In genomic region chr13:79447741-79448140, GRCh38 we compare ENCODE assay signal across 20 cellular contexts. TPM values are rescaled to one million over a fixed set of nuclear protein-coding genes. Genes with fewer than 3 reads are reported as not detected.
DNase-seq lines count a peak whose midpoint lies in the region; ATAC-seq and TF ChIP-seq lines count a peak whose summit lies in the region.
"Had no signal": no experiment of that assay in that cellular context is flagged by ENCODE, and none has a peak within 500 bp of the region (broad histone marks: within the 10 kb centered on the region; RNA-seq: fewer than 3 reads in every experiment).

No MANE protein-coding gene starts in this region.

- WGBS in smooth muscle cell (ENCODE audit: low lambda C conversion rate) = 37% methylated on average over 2 of the region's 2 CpGs

- peaks cover 23% of the 10 kb centered on the region for H3K4me1 ChIP-seq in smooth muscle cell (ENCODE audit: low read depth)

- no peak for DNase-seq in activated CD4-positive, alpha-beta memory T cell treated with anti-CD3 and anti-CD28 coated beads, Interleukin-2, amount 10 ng/mL, durations not matched to agents 7 days and 5 days
- no peak for DNase-seq in activated CD4-positive, alpha-beta memory T cell treated with anti-CD3 and anti-CD28 coated beads for 36 hours
- DNase-seq in NCI-H524 (lab: John Stamatoyannopoulos, UW) = peak; percentile 84 to 95
- DNase-seq in smooth muscle cell (lab: John Stamatoyannopoulos, UW; ENCODE audit: unreplicated experiment) = no peak
- DNase-seq: KG1, NCI-H1092, NCI-H1436, NCI-H187 treated with DMSO at 0.1 percent for 48 hours, NCI-H2107, NCI-H2227 treated with DMSO at 0.1 percent for 48 hours, NCI-H510A, NCI-H774, Right ventricle myocardium superior had no signal

- POLR2A ChIA-PET in activated CD4-positive, alpha-beta memory T cell treated with anti-CD3 and anti-CD28 coated beads, Interleukin-2, amount 10 ng/mL, durations not matched to agents 7 days and 5 days (lab: Charles Lee) = no interaction called here
- POLR2A ChIA-PET in activated CD4-positive, alpha-beta memory T cell treated with anti-CD3 and anti-CD28 coated beads for 36 hours (lab: Charles Lee) = no interaction called here

- peaks cover 4% of the 10 kb centered on the region for H3F3A ChIP-seq in smooth muscle cell (ENCODE audit: low read depth)

- peak overlapping the region; percentile 18 for H3K27ac Mint-ChIP-seq in activated CD4-positive, alpha-beta memory T cell treated with anti-CD3 and anti-CD28 coated beads, Interleukin-2, amount 10 ng/mL, durations not matched to agents 7 days and 5 days
- H3K27ac Mint-ChIP-seq in activated CD4-positive, alpha-beta memory T cell treated with anti-CD3 and anti-CD28 coated beads for 36 hours = no peak overlapping the region
- H3K27ac Mint-ChIP-seq in activated T-helper 17 cell treated with anti-CD3 and anti-CD28 coated beads, Interleukin-2, amount 50 U/mL, for 72 hours = peak overlapping the region; percentile 97

- no peaks in the 10 kb centered on the region for H3K27me3 ChIP-seq in smooth muscle cell (ENCODE audit: low read depth)

- no peak overlapping the region for H3K4me3 ChIP-seq in smooth muscle cell
- H3K4me3 ChIP-seq: A549 had no signal

- H3K4me3 Mint-ChIP-seq in activated CD4-positive, alpha-beta memory T cell treated with anti-CD3 and anti-CD28 coated beads, Interleukin-2, amount 10 ng/mL, durations not matched to agents 7 days and 5 days = no peak overlapping the region
- no peak overlapping the region for H3K4me3 Mint-ChIP-seq in activated CD4-positive, alpha-beta memory T cell treated with anti-CD3 and anti-CD28 coated beads for 36 hours
- peak overlapping the region; percentile 63 for H3K4me3 Mint-ChIP-seq in activated T-helper 17 cell treated with anti-CD3 and anti-CD28 coated beads, Interleukin-2, amount 50 U/mL, for 72 hours

- H3K36me3 ChIP-seq in smooth muscle cell (ENCODE audit: low read depth) = no peaks in the 10 kb centered on the region

- no peak overlapping the region for H3K27ac ChIP-seq in smooth muscle cell (ENCODE audit: low read depth)
- H3K27ac ChIP-seq: A549 had no signal

- no peak overlapping the region for H3K9ac ChIP-seq in smooth muscle cell (ENCODE audit: low read depth)

- peaks cover 3% of the 10 kb centered on the region for H3K9me3 Mint-ChIP-seq in activated CD4-positive, alpha-beta memory T cell treated with anti-CD3 and anti-CD28 coated beads, Interleukin-2, amount 10 ng/mL, durations not matched to agents 7 days and 5 days
- H3K9me3 Mint-ChIP-seq in activated CD4-positive, alpha-beta memory T cell treated with anti-CD3 and anti-CD28 coated beads for 36 hours = no peaks in the 10 kb centered on the region
- no peaks in the 10 kb centered on the region for H3K9me3 Mint-ChIP-seq in activated T-helper 17 cell treated with anti-CD3 and anti-CD28 coated beads, Interleukin-2, amount 50 U/mL, for 72 hours
- H3K9me3 Mint-ChIP-seq: CD4-positive, alpha-beta memory T cell had no signal

- no peaks in the 10 kb centered on the region for H4K20me1 ChIP-seq in smooth muscle cell (ENCODE audit: low read depth)

- no peak overlapping the region for H3K4me2 ChIP-seq in smooth muscle cell
- H3K4me2 ChIP-seq: A549 had no signal

- peaks cover 5% of the 10 kb centered on the region for H3K36me3 Mint-ChIP-seq in activated CD4-positive, alpha-beta memory T cell treated with anti-CD3 and anti-CD28 coated beads, Interleukin-2, amount 10 ng/mL, durations not matched to agents 7 days and 5 days (ENCODE audit: low read depth)
- no peaks in the 10 kb centered on the region for H3K36me3 Mint-ChIP-seq in activated CD4-positive, alpha-beta memory T cell treated with anti-CD3 and anti-CD28 coated beads for 36 hours
- peaks cover 6% of the 10 kb centered on the region for H3K36me3 Mint-ChIP-seq in activated T-helper 17 cell treated with anti-CD3 and anti-CD28 coated beads, Interleukin-2, amount 50 U/mL, for 72 hours (ENCODE audit: low read depth)
- H3K36me3 Mint-ChIP-seq: CD4-positive, alpha-beta memory T cell had no signal

- H3K27me3 Mint-ChIP-seq in activated CD4-positive, alpha-beta memory T cell treated with anti-CD3 and anti-CD28 coated beads, Interleukin-2, amount 10 ng/mL, durations not matched to agents 7 days and 5 days = no peaks in the 10 kb centered on the region
- no peaks in the 10 kb centered on the region for H3K27me3 Mint-ChIP-seq in activated CD4-positive, alpha-beta memory T cell treated with anti-CD3 and anti-CD28 coated beads for 36 hours
- H3K27me3 Mint-ChIP-seq in activated T-helper 17 cell treated with anti-CD3 and anti-CD28 coated beads, Interleukin-2, amount 50 U/mL, for 72 hours = no peaks in the 10 kb centered on the region
- H3K27me3 Mint-ChIP-seq: CD4-positive, alpha-beta memory T cell had no signal

- CTCF ChIA-PET in activated CD4-positive, alpha-beta memory T cell treated with anti-CD3 and anti-CD28 coated beads, Interleukin-2, amount 10 ng/mL, durations not matched to agents 7 days and 5 days (lab: Charles Lee) = interaction anchor here (2.4 kb wide), 1 partner anchor 23 kb away, joined by 10 read pairs; no protein-coding TSS in a partner anchor
- CTCF ChIA-PET in activated CD4-positive, alpha-beta memory T cell treated with anti-CD3 and anti-CD28 coated beads for 36 hours (lab: Charles Lee) = interaction anchor here (3.1 kb wide), 1 partner anchor 24 kb away, joined by 12 read pairs; no protein-coding TSS in a partner anchor

- H3K9me3 ChIP-seq in smooth muscle cell (replicated peaks; ENCODE audit: low read depth) = no peaks in the 10 kb centered on the region
- H3K9me3 ChIP-seq: A549 had no signal

- H3K79me2 ChIP-seq in smooth muscle cell (ENCODE audit: low read depth) = no peaks in the 10 kb centered on the region

- H3K4me1 Mint-ChIP-seq in activated CD4-positive, alpha-beta memory T cell treated with anti-CD3 and anti-CD28 coated beads, Interleukin-2, amount 10 ng/mL, durations not matched to agents 7 days and 5 days = peaks cover 67% of the 10 kb centered on the region
- H3K4me1 Mint-ChIP-seq in activated CD4-positive, alpha-beta memory T cell treated with anti-CD3 and anti-CD28 coated beads for 36 hours (ENCODE audit: low read depth) = peaks cover 70% of the 10 kb centered on the region
- H3K4me1 Mint-ChIP-seq in activated T-helper 17 cell treated with anti-CD3 and anti-CD28 coated beads, Interleukin-2, amount 50 U/mL, for 72 hours = peaks cover 44% of the 10 kb centered on the region

- TF ChIP-seq CTCF in smooth muscle cell (IDR thresholded peaks at IDR 0.05; ENCODE audit: borderline replicate concordance, insufficient read depth, poor library complexity, severe bottlenecking) = no peak

- H2AFZ ChIP-seq in smooth muscle cell (ENCODE audit: low read depth) = peak overlapping the region; percentile 35

- intact Hi-C loops in activated CD4-positive, alpha-beta memory T cell treated with anti-CD3 and anti-CD28 coated beads for 36 hours (cut with micrococcal nuclease) = no loop called here

- ATAC-seq in activated T-helper 17 cell treated with anti-CD3 and anti-CD28 coated beads, Interleukin-2, amount 50 U/mL, for 72 hours (replicated peaks) = no peak
- ATAC-seq in HG03045 (IDR thresholded peaks at IDR 0.05; ENCODE audit: unreplicated experiment) (no peak), HG03342 (IDR thresholded peaks at IDR 0.05; ENCODE audit: unreplicated experiment) (no peak), GM21786 (IDR thresholded peaks at IDR 0.05; ENCODE audit: unreplicated experiment) (no peak)
- ATAC-seq: A549, HepG2 had no signal

RNA-seq across cellular contexts. Expression of gene NDFIP2, which starts 33.2 kb away (rescaled TPM):
- total RNA-seq in activated CD4-positive, alpha-beta memory T cell treated with anti-CD3 and anti-CD28 coated beads, Interleukin-2, amount 10 ng/mL, durations not matched to agents 7 days and 5 days = 10 to 100 TPM; 49.6 to 53.2 TPM
- total RNA-seq in activated CD4-positive, alpha-beta memory T cell treated with anti-CD3 and anti-CD28 coated beads for 36 hours = 100 to 1,000 TPM; 175 to 178 TPM
- 100 to 1,000 TPM in 1 of 2 donors, 10 to 100 TPM in 1; 80.6 to 129 TPM for total RNA-seq in activated T-helper 17 cell treated with anti-CD3 and anti-CD28 coated beads, Interleukin-2, amount 50 U/mL, for 72 hours
- 75.6 and 86.4 TPM in 2 replicates for total RNA-seq in smooth muscle cell
- 34.0 and 49.7 TPM in 2 replicates for polyA plus RNA-seq in smooth muscle cell

RNA-seq across cellular contexts. Expression of gene RBM26, which starts 41.7 kb away (rescaled TPM):
- total RNA-seq in activated CD4-positive, alpha-beta memory T cell treated with anti-CD3 and anti-CD28 coated beads, Interleukin-2, amount 10 ng/mL, durations not matched to agents 7 days and 5 days = 10 to 100 TPM; 51.1 to 52.0 TPM
- total RNA-seq in activated CD4-positive, alpha-beta memory T cell treated with anti-CD3 and anti-CD28 coated beads for 36 hours = 10 to 100 TPM; 54.8 to 57.7 TPM
- 10 to 100 TPM; 56.8 to 71.8 TPM for total RNA-seq in activated T-helper 17 cell treated with anti-CD3 and anti-CD28 coated beads, Interleukin-2, amount 50 U/mL, for 72 hours
- total RNA-seq in smooth muscle cell = 45.5 and 49.4 TPM in 2 replicates
- polyA plus RNA-seq in smooth muscle cell = 11.8 and 14.6 TPM in 2 replicates

Comparison
In these comparisons a context has a peak if more than half of its experiments do, and no peak if none do; other contexts are left out.
1. DNase-seq: peak in NCI-H524 (2 of 2); none in activated CD4-positive, alpha-beta memory T cell treated with anti-CD3 and anti-CD28 coated beads, Interleukin-2, amount 10 ng/mL, durations not matched to agents 7 days and 5 days (single experiment), activated CD4-positive, alpha-beta memory T cell treated with anti-CD3 and anti-CD28 coated beads for 36 hours (single experiment) and smooth muscle cell (single experiment).